10 cellular contexts compared by ENCODE assay signal in the genomic region with DNA sequence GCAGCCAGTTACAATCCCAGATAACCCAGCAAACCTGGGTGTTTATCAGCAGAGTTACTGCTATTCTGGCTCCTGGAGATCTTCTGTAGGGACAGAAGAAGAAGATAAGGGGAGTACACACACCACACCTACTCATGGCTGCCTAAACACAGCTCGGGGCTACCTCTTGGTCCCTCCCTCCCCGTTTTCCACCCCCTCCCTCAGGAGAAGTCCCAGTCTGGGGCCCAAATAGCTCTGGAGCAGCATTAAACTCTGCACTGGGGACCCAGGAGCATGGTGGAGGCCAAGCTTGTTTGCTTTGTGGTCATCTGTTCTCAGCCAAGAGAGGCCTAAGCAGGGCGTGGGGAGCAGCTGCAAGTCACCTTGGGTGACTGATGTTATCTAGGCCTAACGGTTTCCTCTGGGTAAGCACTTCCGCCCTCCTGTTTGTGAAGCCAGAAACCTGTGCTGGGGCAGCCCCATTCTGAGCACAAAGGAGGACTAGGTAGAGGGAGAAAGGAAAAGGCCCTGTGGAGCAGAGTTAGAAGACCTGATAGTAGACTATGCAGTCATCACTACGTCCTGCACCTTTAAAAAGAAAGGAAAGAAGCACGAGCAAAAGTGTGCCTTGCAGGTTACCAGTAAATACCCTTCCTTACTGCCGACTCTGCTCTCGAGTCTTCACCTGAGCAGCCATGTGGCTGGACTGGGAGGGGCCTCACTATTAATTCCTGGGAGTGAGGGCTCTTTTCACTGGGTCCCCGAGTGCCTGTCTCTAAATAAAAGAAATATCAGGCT. TPM values are rescaled to one million over a fixed set of nuclear protein-coding genes. Genes with fewer than 3 reads are reported as not detected.
DNase-seq lines count a peak whose midpoint lies in the region; ATAC-seq and TF ChIP-seq lines count a peak whose summit lies in the region.
"Had no signal": no experiment of that assay in that cellular context is flagged by ENCODE, and none has a peak within 500 bp of the region (broad histone marks: within the 10 kb centered on the region; RNA-seq: fewer than 3 reads in every experiment).

No MANE protein-coding gene starts in this region.

- intact Hi-C loops in esophagus muscularis mucosa (cut with DNase I), result no loop called here
- intact Hi-C loops in testis (cut with DNase I; ENCODE audit: low total_unique reads), result no loop called here

- TF ChIP-seq POLR2A in esophagus muscularis mucosa (IDR thresholded peaks at IDR 0.05; ENCODE audit: low read depth) (no peak), testis (IDR thresholded peaks at IDR 0.05) (no peak)

- ATAC-seq in GM21515 (IDR thresholded peaks at IDR 0.05; ENCODE audit: unreplicated experiment), result peak; percentile 66

- TF ChIP-seq EP300 in esophagus muscularis mucosa (IDR thresholded peaks at IDR 0.05), result no peak

- H3K27me3 ChIP-seq in esophagus muscularis mucosa, result no peaks in the 10 kb centered on the region
- no peaks in the 10 kb centered on the region for H3K27me3 ChIP-seq in testis

- TF ChIP-seq CTCF in esophagus muscularis mucosa (IDR thresholded peaks at IDR 0.05) (no peak), testis (IDR thresholded peaks at IDR 0.05) (no peak)

- H3K9me3 ChIP-seq in esophagus muscularis mucosa (no peaks in the 10 kb centered on the region), testis (no peaks in the 10 kb centered on the region)

- H3K27ac Mint-ChIP-seq in IgD-negative memory B cell, result peak overlapping the region; percentile 96 to 99 (median 98)

- peak overlapping the region; percentile 92 to 99 (median 98) for H3K4me3 Mint-ChIP-seq in IgD-negative memory B cell

- peak overlapping the region in 3 of 4 donors; percentile 11 to 82 (median 35) for H3K27ac ChIP-seq in esophagus muscularis mucosa (replicated peaks in 1 of 4)
- H3K27ac ChIP-seq in testis, result no peak overlapping the region

- H3K36me3 Mint-ChIP-seq in IgD-negative memory B cell, result peaks cover 3% of the 10 kb centered on the region

- no peaks in the 10 kb centered on the region for H3K36me3 ChIP-seq in esophagus muscularis mucosa
- H3K36me3 ChIP-seq in testis (ENCODE audit: low read depth, missing control alignments), result no peaks in the 10 kb centered on the region

- 77% methylated on average over 8 of the region's 10 CpGs for WGBS in esophagus muscularis mucosa
- WGBS in testis, 2 donors, result 64 to 80% methylated on average over 9 to 10 of the region's 10 CpGs

- peaks cover 39 to 52% (median 46%) of the 10 kb centered on the region in 4 donors for H3K4me1 ChIP-seq in esophagus muscularis mucosa
- no peaks in the 10 kb centered on the region for H3K4me1 ChIP-seq in testis

- H3K27me3 Mint-ChIP-seq in IgD-negative memory B cell, result no peaks in the 10 kb centered on the region

- H3K9me3 Mint-ChIP-seq in IgD-negative memory B cell, result peaks cover 0 to 3% (median 0%) of the 10 kb centered on the region in 3 donors

- DNase-seq in activated CD4-positive, CD25-positive, alpha-beta regulatory T cell treated with anti-CD3 and anti-CD28 coated beads, Interleukin-2, amount 50 U/mL, for 72 hours, result peak; percentile 75
- DNase-seq in esophagus muscularis mucosa (ENCODE audit: extremely low spot score) (no peak), Ammon's horn (ENCODE audit: low spot score) (no peak), testis (no peak)
- peak; percentile 51 for DNase-seq in stimulated activated CD8-positive, alpha-beta memory T cell treated with anti-CD3 and anti-CD28 coated beads, Interleukin-12 subunit alpha, Interleukin-12 subunit beta, amount 100 ng/mL, for 24 hours (ENCODE audit: extremely low read depth)
- DNase-seq: IMR-90, left cardiac atrium had no signal

- H3K4me3 ChIP-seq in GM08714 (ENCODE audit: low read length) (peak overlapping the region; percentile 19; the same call in 1 of the 2 replicates), esophagus muscularis mucosa (no peak overlapping the region), testis (no peak overlapping the region)

- H3K4me1 Mint-ChIP-seq in IgD-negative memory B cell, result peaks cover 43 to 57% (median 51%) of the 10 kb centered on the region in 3 donors

RNA-seq across cellular contexts. Expression of gene RCSD1, which starts 2.0 kb away (rescaled TPM):
- polyA plus RNA-seq in IgD-negative memory B cell (249 TPM), testis (ENCODE audit: insufficient read depth, low read depth, low replicate concordance) (14.1 TPM)
- total RNA-seq in esophagus muscularis mucosa (10 to 100 TPM; 16.8 to 19.0 (median 18.5) TPM), testis (10 to 100 TPM; 13.8 to 24.7 TPM)
- total RNA-seq: IMR-90 had no signal

Comparison
In these comparisons a context has a peak if more than half of its experiments do, and no peak if none do; other contexts are left out.
1. DNase-seq: peak in activated CD4-positive, CD25-positive, alpha-beta regulatory T cell treated with anti-CD3 and anti-CD28 coated beads, Interleukin-2, amount 50 U/mL, for 72 hours (single experiment) and stimulated activated CD8-positive, alpha-beta memory T cell treated with anti-CD3 and anti-CD28 coated beads, Interleukin-12 subunit alpha, Interleukin-12 subunit beta, amount 100 ng/mL, for 24 hours (single experiment); none in esophagus muscularis mucosa (single experiment), Ammon's horn (single experiment) and testis (single experiment).
2. H3K27ac ChIP-seq: peak in esophagus muscularis mucosa (3 of 4); none in testis (0 of 2).